1 cellular context compared by ENCODE assay signal in the genomic region with DNA sequence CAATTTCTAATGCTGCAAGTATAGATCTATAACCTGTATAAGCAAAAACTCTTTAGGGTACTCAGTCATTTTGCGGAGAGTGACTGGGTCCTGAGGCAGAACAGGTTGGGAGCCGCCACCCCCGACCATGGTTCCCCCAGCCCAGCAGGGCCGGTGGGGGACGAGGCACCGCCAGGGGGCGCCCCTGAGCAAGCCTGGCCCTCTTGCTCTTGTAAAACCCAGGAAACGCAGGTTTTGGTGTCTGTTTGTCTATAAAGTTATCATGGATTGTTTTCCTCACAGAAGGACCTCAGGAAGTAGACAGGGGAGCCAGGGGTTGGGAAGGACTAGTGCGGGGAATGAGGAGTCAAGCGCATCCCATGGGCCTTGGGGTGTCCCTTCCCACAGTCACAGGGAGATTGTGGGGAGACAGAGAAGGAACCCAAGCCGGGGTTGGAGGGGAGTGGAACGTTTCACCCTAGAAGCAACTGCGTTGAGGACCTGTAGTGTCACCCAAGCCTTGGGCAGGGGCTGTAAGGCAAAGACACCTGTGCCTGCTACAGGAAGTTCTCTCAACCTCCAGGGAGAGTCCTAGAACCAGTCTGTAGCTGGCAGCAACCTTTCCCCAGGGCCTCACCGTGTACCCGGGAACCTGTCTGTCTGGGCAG.
TF ChIP-seq lines count a peak whose summit lies in the region.

No MANE protein-coding gene starts in this region.

TF ChIP-seq in K562, 482 proteins besides CTCF, POLR2A, EP300 and RAD21:
- TF ChIP-seq MGA (IDR thresholded peaks at IDR 0.05) = no peak
- TF ChIP-seq YBX1 (IDR thresholded peaks at IDR 0.05) = no peak
- TF ChIP-seq SAFB2 (IDR thresholded peaks at IDR 0.05; ENCODE audit: borderline replicate concordance, low read depth, low read length, severe bottlenecking) = no peak
- TF ChIP-seq, protein P1, sequence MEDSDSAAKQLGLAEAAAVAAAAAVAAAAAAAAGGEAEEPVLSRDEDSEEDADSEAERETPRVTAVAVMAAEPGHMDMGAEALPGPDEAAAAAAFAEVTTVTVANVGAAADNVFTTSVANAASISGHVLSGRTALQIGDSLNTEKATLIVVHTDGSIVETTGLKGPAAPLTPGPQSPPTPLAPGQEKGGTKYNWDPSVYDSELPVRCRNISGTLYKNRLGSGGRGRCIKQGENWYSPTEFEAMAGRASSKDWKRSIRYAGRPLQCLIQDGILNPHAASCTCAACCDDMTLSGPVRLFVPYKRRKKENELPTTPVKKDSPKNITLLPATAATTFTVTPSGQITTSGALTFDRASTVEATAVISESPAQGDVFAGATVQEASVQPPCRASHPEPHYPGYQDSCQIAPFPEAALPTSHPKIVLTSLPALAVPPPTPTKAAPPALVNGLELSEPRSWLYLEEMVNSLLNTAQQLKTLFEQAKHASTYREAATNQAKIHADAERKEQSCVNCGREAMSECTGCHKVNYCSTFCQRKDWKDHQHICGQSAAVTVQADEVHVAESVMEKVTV (CRISPR knock-in tag; IDR thresholded peaks at IDR 0.05) = peak; percentile 49
- TF ChIP-seq MYBL2 (IDR thresholded peaks at IDR 0.05; ENCODE audit: low read depth) = no peak
- TF ChIP-seq MYBL2 (CRISPR knock-in tag; IDR thresholded peaks at IDR 0.05; ENCODE audit: borderline replicate concordance) = no peak
- TF ChIP-seq XRCC5 (IDR thresholded peaks at IDR 0.05; ENCODE audit: low read depth, low read length) = peak; percentile 51; the same call in 1 of the 2 replicates
- peak; percentile 57 for TF ChIP-seq SMC3 (conservative IDR thresholded peaks at IDR 0.05; ENCODE audit: insufficient read depth, low read depth, low read length)
- TF ChIP-seq ARNT (IDR thresholded peaks at IDR 0.05) = no peak
- TF ChIP-seq SRSF1 (IDR thresholded peaks at IDR 0.05; ENCODE audit: low read depth, low read length) = no peak
- TF ChIP-seq, protein P2, sequence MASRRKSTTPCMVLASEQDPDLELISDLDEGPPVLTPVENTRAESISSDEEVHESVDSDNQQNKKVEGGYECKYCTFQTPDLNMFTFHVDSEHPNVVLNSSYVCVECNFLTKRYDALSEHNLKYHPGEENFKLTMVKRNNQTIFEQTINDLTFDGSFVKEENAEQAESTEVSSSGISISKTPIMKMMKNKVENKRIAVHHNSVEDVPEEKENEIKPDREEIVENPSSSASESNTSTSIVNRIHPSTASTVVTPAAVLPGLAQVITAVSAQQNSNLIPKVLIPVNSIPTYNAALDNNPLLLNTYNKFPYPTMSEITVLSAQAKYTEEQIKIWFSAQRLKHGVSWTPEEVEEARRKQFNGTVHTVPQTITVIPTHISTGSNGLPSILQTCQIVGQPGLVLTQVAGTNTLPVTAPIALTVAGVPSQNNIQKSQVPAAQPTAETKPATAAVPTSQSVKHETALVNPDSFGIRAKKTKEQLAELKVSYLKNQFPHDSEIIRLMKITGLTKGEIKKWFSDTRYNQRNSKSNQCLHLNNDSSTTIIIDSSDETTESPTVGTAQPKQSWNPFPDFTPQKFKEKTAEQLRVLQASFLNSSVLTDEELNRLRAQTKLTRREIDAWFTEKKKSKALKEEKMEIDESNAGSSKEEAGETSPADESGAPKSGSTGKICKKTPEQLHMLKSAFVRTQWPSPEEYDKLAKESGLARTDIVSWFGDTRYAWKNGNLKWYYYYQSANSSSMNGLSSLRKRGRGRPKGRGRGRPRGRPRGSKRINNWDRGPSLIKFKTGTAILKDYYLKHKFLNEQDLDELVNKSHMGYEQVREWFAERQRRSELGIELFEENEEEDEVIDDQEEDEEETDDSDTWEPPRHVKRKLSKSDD (conservative IDR thresholded peaks at IDR 0.05; ENCODE audit: low read length) = no peak
- TF ChIP-seq ZFP36 (IDR thresholded peaks at IDR 0.05; ENCODE audit: low read depth, low read length, partially characterized antibody) = no peak
- no peak for TF ChIP-seq CBX8 (IDR thresholded peaks at IDR 0.05; ENCODE audit: borderline replicate concordance, extremely low read depth, low read depth, low read length, poor library complexity, severe bottlenecking)
- TF ChIP-seq ESRRB (CRISPR knock-in tag; IDR thresholded peaks at IDR 0.05; ENCODE audit: borderline replicate concordance) = no peak
- TF ChIP-seq ZBTB40 (IDR thresholded peaks at IDR 0.05) = peak; percentile 78
- no peak for TF ChIP-seq ZBTB40 (CRISPR knock-in tag; IDR thresholded peaks at IDR 0.05)
- no peak for TF ChIP-seq PURB (CRISPR knock-in tag; IDR thresholded peaks at IDR 0.05; ENCODE audit: low read depth)
